Comparison of ENCODE assay signal across 13 cellular contexts in genomic region chr14:88614218-88614907, GRCh38. TPM values are rescaled to one million over a fixed set of nuclear protein-coding genes. Genes with fewer than 3 reads are reported as not detected.
A peak's percentile ranks its signal among the peaks of the same experiment; 100 is the strongest.
DNase-seq lines count a peak whose midpoint lies in the region; ATAC-seq, FAIRE-seq and TF ChIP-seq lines count a peak whose summit lies in the region.
"Had no signal": no experiment of that assay in that cellular context is flagged by ENCODE, and none has a peak within 500 bp of the region (broad histone marks: within the 10 kb centered on the region; RNA-seq: fewer than 3 reads in every experiment).

No MANE protein-coding gene starts in this region.

- DNase-seq in AG20443 (ENCODE audit: low spot score) (peak; percentile 44), adrenal gland (no peak), HepG2 (ENCODE audit: low spot score) (no peak), WTC11 (ENCODE audit: low spot score) (no peak), NCI-H1048 (lab: John Stamatoyannopoulos, UW) (no peak)
- no peak for DNase-seq in activated CD4-positive, alpha-beta memory T cell treated with anti-CD3 and anti-CD28 coated beads for 36 hours
- no peak for DNase-seq in activated naive CD4-positive, alpha-beta T cell treated with anti-CD3 and anti-CD28 coated beads for 36 hours
- DNase-seq: COR-L47, head of caudate nucleus, NCI-H2227 treated with DMSO at 0.1 percent for 48 hours had no signal

- no peak overlapping the region for H3K9ac ChIP-seq in HepG2 (ENCODE audit: insufficient read depth, low read depth, low read length)

- no peak for TF ChIP-seq RAD21 in HepG2 (CRISPR knock-in tag; IDR thresholded peaks at IDR 0.05)

- BruUV-seq in HepG2 (replicated peaks; lab: Mats Ljungman, UMichigan) = TSS peak; percentile 16

- H3K9me3 Mint-ChIP-seq in activated CD4-positive, alpha-beta memory T cell treated with anti-CD3 and anti-CD28 coated beads for 36 hours = no peaks in the 10 kb centered on the region
- no peaks in the 10 kb centered on the region for H3K9me3 Mint-ChIP-seq in WTC11
- no peaks in the 10 kb centered on the region for H3K9me3 Mint-ChIP-seq in activated naive CD4-positive, alpha-beta T cell treated with anti-CD3 and anti-CD28 coated beads for 36 hours
- H3K9me3 Mint-ChIP-seq: naive thymus-derived CD8-positive, alpha-beta T cell had no signal

- FAIRE-seq in HepG2 (lab: Jason Lieb, UNC) = no peak

- H4K20me1 ChIP-seq in HepG2 (ENCODE audit: insufficient read depth, low read length) = no peaks in the 10 kb centered on the region

- H3K27me3 Mint-ChIP-seq in activated CD4-positive, alpha-beta memory T cell treated with anti-CD3 and anti-CD28 coated beads for 36 hours = no peaks in the 10 kb centered on the region
- no peaks in the 10 kb centered on the region for H3K27me3 Mint-ChIP-seq in WTC11 (ENCODE audit: low read depth)
- H3K27me3 Mint-ChIP-seq in activated naive CD4-positive, alpha-beta T cell treated with anti-CD3 and anti-CD28 coated beads for 36 hours (ENCODE audit: low read depth) = no peaks in the 10 kb centered on the region
- H3K27me3 Mint-ChIP-seq: activated naive CD8-positive, alpha-beta T cell; naive thymus-derived CD8-positive, alpha-beta T cell had no signal

- POLR2A ChIA-PET in HepG2 (lab: Yijun Ruan, JAX) = no interaction called here
- POLR2A ChIA-PET in activated CD4-positive, alpha-beta memory T cell treated with anti-CD3 and anti-CD28 coated beads for 36 hours (lab: Charles Lee) = no interaction called here
- POLR2A ChIA-PET in WTC11 (lab: Charles Lee) = no interaction called here

- no peak for TF ChIP-seq EP300 in HepG2 (IDR thresholded peaks at IDR 0.05; ENCODE audit: low read depth in 2 of 2, low read length in 2 of 2)
- TF ChIP-seq EP300 in HepG2 (CRISPR knock-in tag; IDR thresholded peaks at IDR 0.05; ENCODE audit: borderline replicate concordance) = no peak

- no peak overlapping the region for H2AFZ ChIP-seq in HepG2 (ENCODE audit: low read length)

- ATAC-seq in HG02678 (IDR thresholded peaks at IDR 0.05; ENCODE audit: unreplicated experiment) (peak; percentile 50), HepG2 (no peak), WTC11 (no peak)

- no peak overlapping the region for H3K4me3 Mint-ChIP-seq in activated CD4-positive, alpha-beta memory T cell treated with anti-CD3 and anti-CD28 coated beads for 36 hours
- no peak overlapping the region for H3K4me3 Mint-ChIP-seq in WTC11
- H3K4me3 Mint-ChIP-seq in activated naive CD4-positive, alpha-beta T cell treated with anti-CD3 and anti-CD28 coated beads for 36 hours = no peak overlapping the region
- H3K4me3 Mint-ChIP-seq: activated naive CD8-positive, alpha-beta T cell; naive thymus-derived CD8-positive, alpha-beta T cell had no signal

- peak overlapping the region in 4 of 5 donors; percentile 28 to 62 (median 55) for H3K27ac ChIP-seq in adrenal gland
- H3K27ac ChIP-seq in HepG2 (ENCODE audit: extremely low read length, insufficient read depth, low read length) = peak overlapping the region; percentile 40

- H3K4me3 ChIP-seq in adrenal gland (no peak overlapping the region), HepG2 (replicated peaks in 1 of 3; ENCODE audit: insufficient read depth in 1 of 3, low read depth in 2 of 3, low read length in 3 of 3) (no peak overlapping the region)

- peaks cover 0 to 43% of the 10 kb centered on the region in 2 donors for H3K36me3 ChIP-seq in adrenal gland (replicated peaks in 1 of 2)
- peaks cover 1 to 32% of the 10 kb centered on the region in 2 experiments; a peak in 3 of 5 replicates for H3K36me3 ChIP-seq in HepG2 (replicated peaks in 1 of 2; ENCODE audit: control insufficient read depth in 1 of 2, insufficient read depth in 2 of 2, low read length in 2 of 2)

- H3K79me2 ChIP-seq in HepG2 (ENCODE audit: insufficient read depth, low read length) = no peaks in the 10 kb centered on the region

- H3K27ac Mint-ChIP-seq in activated CD4-positive, alpha-beta memory T cell treated with anti-CD3 and anti-CD28 coated beads for 36 hours = no peak overlapping the region
- H3K27ac Mint-ChIP-seq in WTC11 = no peak overlapping the region
- H3K27ac Mint-ChIP-seq in activated naive CD4-positive, alpha-beta T cell treated with anti-CD3 and anti-CD28 coated beads for 36 hours = no peak overlapping the region
- H3K27ac Mint-ChIP-seq: activated naive CD8-positive, alpha-beta T cell had no signal

- H3K9me3 ChIP-seq in adrenal gland (replicated peaks in 1 of 3) (no peaks in the 10 kb centered on the region), HepG2 (ENCODE audit: low read length) (no peaks in the 10 kb centered on the region)

- CTCF ChIA-PET in HepG2 (lab: Yijun Ruan, JAX; ENCODE audit: low intra/inter-chr PET ratio, low total read pairs) = no interaction called here
- CTCF ChIA-PET in activated CD4-positive, alpha-beta memory T cell treated with anti-CD3 and anti-CD28 coated beads for 36 hours (lab: Charles Lee) = no interaction called here
- CTCF ChIA-PET in WTC11 (lab: Charles Lee) = no interaction called here
- CTCF ChIA-PET in activated naive CD4-positive, alpha-beta T cell treated with anti-CD3 and anti-CD28 coated beads for 36 hours (lab: Charles Lee) = no interaction called here

- in situ Hi-C loops in HepG2 (cut with HindIII; ENCODE audit: extremely low pct_ligation_motif_present, low pct_unique_long_range_greater_than_20kb) = no loop called here

- peaks cover 33% of the 10 kb centered on the region for H3K36me3 Mint-ChIP-seq in activated CD4-positive, alpha-beta memory T cell treated with anti-CD3 and anti-CD28 coated beads for 36 hours
- H3K36me3 Mint-ChIP-seq in WTC11 = peaks cover 34% of the 10 kb centered on the region
- H3K36me3 Mint-ChIP-seq in activated naive CD4-positive, alpha-beta T cell treated with anti-CD3 and anti-CD28 coated beads for 36 hours (ENCODE audit: low read depth) = peaks cover 26% of the 10 kb centered on the region

- WGBS in adrenal gland, 4 donors = 46 to 60% (median 57%) methylated on average over 3 of the region's 3 CpGs
- 97% methylated on average over 3 of the region's 3 CpGs for WGBS in HepG2 (ENCODE audit: low lambda C conversion rate)

- H3K4me1 ChIP-seq in adrenal gland (replicated peaks in 1 of 2) (peaks cover 13 to 20% of the 10 kb centered on the region in 2 donors), HepG2 (ENCODE audit: insufficient read depth, low read length) (peaks cover 17% of the 10 kb centered on the region)

- intact Hi-C loops in adrenal gland (cut with DNase I) (no loop called here), HepG2 (cut with micrococcal nuclease; ENCODE audit: unreplicated experiment) (no loop called here)
- intact Hi-C loops in activated CD4-positive, alpha-beta memory T cell treated with anti-CD3 and anti-CD28 coated beads for 36 hours (cut with micrococcal nuclease) = no loop called here
- intact Hi-C loops in activated naive CD4-positive, alpha-beta T cell treated with anti-CD3 and anti-CD28 coated beads for 36 hours (cut with micrococcal nuclease) = no loop called here

- no peak overlapping the region for H3K4me2 ChIP-seq in HepG2 (ENCODE audit: low read depth, low read length)

- H3K4me1 Mint-ChIP-seq in activated CD4-positive, alpha-beta memory T cell treated with anti-CD3 and anti-CD28 coated beads for 36 hours (ENCODE audit: low read depth) = peaks cover 15% of the 10 kb centered on the region
- H3K4me1 Mint-ChIP-seq in WTC11 = peaks cover 19% of the 10 kb centered on the region
- H3K4me1 Mint-ChIP-seq in activated naive CD4-positive, alpha-beta T cell treated with anti-CD3 and anti-CD28 coated beads for 36 hours (ENCODE audit: low read depth) = peaks cover 10% of the 10 kb centered on the region

- TF ChIP-seq CTCF in adrenal gland (IDR thresholded peaks at IDR 0.05) = no peak
- TF ChIP-seq CTCF in HepG2 (CRISPR knock-in tag; IDR thresholded peaks at IDR 0.05) = no peak
- TF ChIP-seq CTCF in WTC11 (IDR thresholded peaks at IDR 0.05) = no peak

- TF ChIP-seq POLR2A in adrenal gland (IDR thresholded peaks at IDR 0.05) (no peak), HepG2 (IDR thresholded peaks at IDR 0.05; ENCODE audit: insufficient read depth in 1 of 2, low read depth in 2 of 2, low read length in 2 of 2) (no peak)

- H3K27me3 ChIP-seq in adrenal gland = no peaks in the 10 kb centered on the region
- H3K27me3 ChIP-seq in HepG2 (ENCODE audit: control insufficient read depth in 1 of 2, insufficient read depth in 2 of 2, low read length in 2 of 2) = no peaks in the 10 kb centered on the region

RNA-seq across cellular contexts. Expression of gene ZC3H14, which starts 51.5 kb away (rescaled TPM):
- total RNA-seq in adrenal gland (10 to 100 TPM; 36.9 to 91.6 (median 53.3) TPM), HepG2 (2016; rRNA removed; fragmentation: Illumina TruSeq; extraction: Trizol) (65.1 and 94.2 TPM in 2 replicates), WTC11 (2021) (63.2 to 69.9 TPM (median 64.9 TPM) in 3 replicates)
- polyA plus RNA-seq in adrenal gland (10 to 100 TPM; 26.5 to 58.0 (median 43.7) TPM), HepG2 (2011; rRNA removed) (60.8 and 67.5 TPM in 2 replicates)
- 54.6 and 64.5 TPM in 2 replicates for total RNA-seq in HepG2 (2016; cell fraction: cytosol; rRNA removed; fragmentation: Illumina TruSeq; extraction: Trizol; ENCODE audit: low read depth)
- 59.7 and 87.2 TPM in 2 replicates for total RNA-seq in HepG2 (2016; cell fraction: insoluble cytoplasmic fraction; rRNA removed; fragmentation: Illumina TruSeq; extraction: Trizol)
- 25.9 and 26.0 TPM in 2 replicates for total RNA-seq in HepG2 (2016; cell fraction: membrane; rRNA removed; fragmentation: Illumina TruSeq; extraction: Trizol)
- total RNA-seq in HepG2 (2016; cell fraction: nucleus; rRNA removed; fragmentation: Illumina TruSeq; extraction: Trizol) = 50.6 and 52.1 TPM in 2 replicates
- polyA plus RNA-seq in HepG2 (2011; cell fraction: cytosol; rRNA removed) = 37.8 and 48.4 TPM in 2 replicates
- 75.4 and 75.5 TPM in 2 replicates for polyA plus RNA-seq in HepG2 (2011; cell fraction: nucleus; rRNA removed)
- 25.2 and 25.4 TPM in 2 replicates for polyA plus RNA-seq in HepG2 (2012)
- polyA plus RNA-seq in HepG2 (2016; cell fraction: cytosol; fragmentation: Illumina TruSeq; extraction: Trizol; ENCODE audit: low read depth) = 6.4 and 6.5 TPM in 2 replicates
- 73.3 and 82.2 TPM in 2 replicates for polyA plus RNA-seq in HepG2 (2016; cell fraction: insoluble cytoplasmic fraction; fragmentation: Illumina TruSeq; extraction: Trizol; ENCODE audit: low read depth)
- polyA plus RNA-seq in HepG2 (2016; cell fraction: membrane; fragmentation: Illumina TruSeq; extraction: Trizol; ENCODE audit: low read depth) = 8.3 and 15.1 TPM in 2 replicates
- 75.8 and 82.9 TPM in 2 replicates for polyA plus RNA-seq in HepG2 (2016; cell fraction: nucleus; fragmentation: Illumina TruSeq; extraction: Trizol; ENCODE audit: insufficient read depth, low read depth)
- 87.6 and 214 TPM in 2 replicates for polyA minus RNA-seq in HepG2 (2011; rRNA and poly(A)+ RNA removed; ENCODE audit: low replicate concordance)
- 38.7 and 40.2 TPM in 2 replicates for polyA minus RNA-seq in HepG2 (2011; cell fraction: cytosol; rRNA and poly(A)+ RNA removed)
- polyA minus RNA-seq in HepG2 (2011; cell fraction: nucleus; rRNA and poly(A)+ RNA removed) = 47.1 and 51.6 TPM in 2 replicates
- total RNA-seq in activated CD4-positive, alpha-beta memory T cell treated with anti-CD3 and anti-CD28 coated beads for 36 hours = 10 to 100 TPM; 43.7 to 45.2 TPM
- total RNA-seq in activated naive CD4-positive, alpha-beta T cell treated with anti-CD3 and anti-CD28 coated beads for 36 hours = 10 to 100 TPM; 33.3 to 37.9 TPM

RNA-seq across cellular contexts. Expression of gene PTPN21, which starts 59.6 kb away (rescaled TPM):
- total RNA-seq in adrenal gland = 10 to 100 TPM in 7 of 8 donors, 1 to 10 TPM in 1; 8.6 to 21.3 (median 13.7) TPM
- 1 to 10 TPM; 3.7 to 9.1 (median 5.6) TPM for polyA plus RNA-seq in adrenal gland
- total RNA-seq in HepG2 (2016; rRNA removed; fragmentation: Illumina TruSeq; extraction: Trizol) = 3.3 and 3.7 TPM in 2 replicates
- 0.53 and 0.81 TPM in 2 replicates for total RNA-seq in HepG2 (2016; cell fraction: cytosol; rRNA removed; fragmentation: Illumina TruSeq; extraction: Trizol; ENCODE audit: low read depth)
- total RNA-seq in HepG2 (2016; cell fraction: insoluble cytoplasmic fraction; rRNA removed; fragmentation: Illumina TruSeq; extraction: Trizol) = 2.7 and 2.8 TPM in 2 replicates
- total RNA-seq in HepG2 (2016; cell fraction: membrane; rRNA removed; fragmentation: Illumina TruSeq; extraction: Trizol) = 2.0 and 2.4 TPM in 2 replicates
- 5.0 and 6.9 TPM in 2 replicates for total RNA-seq in HepG2 (2016; cell fraction: nucleus; rRNA removed; fragmentation: Illumina TruSeq; extraction: Trizol)
- polyA plus RNA-seq in HepG2 (2011; rRNA removed) = 2.0 and 2.8 TPM in 2 replicates
- 1.3 and 1.9 TPM in 2 replicates for polyA plus RNA-seq in HepG2 (2011; cell fraction: cytosol; rRNA removed)
- polyA plus RNA-seq in HepG2 (2011; cell fraction: nucleus; rRNA removed) = 4.3 and 4.8 TPM in 2 replicates
- 1.9 and 2.2 TPM in 2 replicates for polyA plus RNA-seq in HepG2 (2012)
- polyA plus RNA-seq in HepG2 (2016; cell fraction: cytosol; fragmentation: Illumina TruSeq; extraction: Trizol; ENCODE audit: low read depth) = 0.18 and 0.32 TPM in 2 replicates
- polyA plus RNA-seq in HepG2 (2016; cell fraction: insoluble cytoplasmic fraction; fragmentation: Illumina TruSeq; extraction: Trizol; ENCODE audit: low read depth) = 2.4 and 2.5 TPM in 2 replicates
- polyA plus RNA-seq in HepG2 (2016; cell fraction: membrane; fragmentation: Illumina TruSeq; extraction: Trizol; ENCODE audit: low read depth) = 0.85 and 1.3 TPM in 2 replicates
- polyA plus RNA-seq in HepG2 (2016; cell fraction: nucleus; fragmentation: Illumina TruSeq; extraction: Trizol; ENCODE audit: insufficient read depth, low read depth) = 6.7 and 7.3 TPM in 2 replicates
- polyA minus RNA-seq in HepG2 (2011; rRNA and poly(A)+ RNA removed; ENCODE audit: low replicate concordance) = 2.7 and 5.2 TPM in 2 replicates
- polyA minus RNA-seq in HepG2 (2011; cell fraction: cytosol; rRNA and poly(A)+ RNA removed) = 2.4 and 3.0 TPM in 2 replicates
- polyA minus RNA-seq in HepG2 (2011; cell fraction: nucleus; rRNA and poly(A)+ RNA removed) = 5.9 and 7.6 TPM in 2 replicates
- total RNA-seq in activated CD4-positive, alpha-beta memory T cell treated with anti-CD3 and anti-CD28 coated beads for 36 hours = under 1 TPM in 1 of 2 experiments, not detected in 1; 0.17 TPM
- 7.5 to 9.4 TPM (median 9.1 TPM) in 3 replicates for total RNA-seq in WTC11 (2021)
- total RNA-seq in activated naive CD4-positive, alpha-beta T cell treated with anti-CD3 and anti-CD28 coated beads for 36 hours = under 1 TPM in 1 of 2 experiments, not detected in 1; 0.17 TPM
- total RNA-seq: naive thymus-derived CD8-positive, alpha-beta T cell had no signal
- polyA plus RNA-seq: naive thymus-derived CD8-positive, alpha-beta T cell had no signal
